14 cellular contexts compared by ENCODE assay signal in genomic region chr16:27239906-27240655, GRCh38. TPM values are rescaled to one million over a fixed set of nuclear protein-coding genes. Genes with fewer than 3 reads are reported as not detected.
DNase-seq lines count a peak whose midpoint lies in the region; ATAC-seq and TF ChIP-seq lines count a peak whose summit lies in the region.
"Had no signal": no experiment of that assay in that cellular context is flagged by ENCODE, and none has a peak within 500 bp of the region (broad histone marks: within the 10 kb centered on the region; RNA-seq: fewer than 3 reads in every experiment).

No MANE protein-coding gene starts in this region.

- no peak for TF ChIP-seq POLR2A in esophagus muscularis mucosa (IDR thresholded peaks at IDR 0.05; ENCODE audit: low read depth)
- no peak for TF ChIP-seq POLR2A in prostate gland (IDR thresholded peaks at IDR 0.05)

- peak overlapping the region; percentile 41 to 100 (median 90) for H3K27ac Mint-ChIP-seq in CD8-positive, alpha-beta memory T cell
- peak overlapping the region; percentile 97 to 99 for H3K27ac Mint-ChIP-seq in T-cell

- no peak for TF ChIP-seq EP300 in esophagus muscularis mucosa (IDR thresholded peaks at IDR 0.05)

- peaks cover 1 to 7% (median 1%) of the 10 kb centered on the region in 3 donors for H3K36me3 Mint-ChIP-seq in CD8-positive, alpha-beta memory T cell
- H3K36me3 Mint-ChIP-seq in T-cell = peaks cover 16% of the 10 kb centered on the region

- H3K9me3 Mint-ChIP-seq in CD8-positive, alpha-beta memory T cell = no peaks in the 10 kb centered on the region
- H3K9me3 Mint-ChIP-seq in T-cell = no peaks in the 10 kb centered on the region
- H3K9me3 Mint-ChIP-seq: stimulated activated naive CD8-positive, alpha-beta T cell treated with anti-CD3 and anti-CD28 coated beads, Interleukin-15, amount 100 ng/mL, for 72 hours had no signal

- POLR2A ChIA-PET in CD8-positive, alpha-beta memory T cell (lab: Charles Lee) = no interaction called here
- POLR2A ChIA-PET in T-cell (lab: Charles Lee) = no interaction called here

- intact Hi-C loops in esophagus muscularis mucosa (cut with DNase I) = loop anchor here (5.0 kb wide), 2 partner anchors 77 to 97 kb away; no protein-coding TSS in a partner anchor
- intact Hi-C loops in psoas muscle (cut with DNase I) = loop anchor here in 1 of 2 donors (10.0 kb wide), 1 partner anchor 215 kb away; no protein-coding TSS in a partner anchor
- intact Hi-C loops in prostate gland (cut with DNase I) = loop anchor here (5.0 kb wide), 2 partner anchors 77 to 92 kb away; no protein-coding TSS in a partner anchor

- no peaks in the 10 kb centered on the region for H3K9me3 ChIP-seq in CD8-positive, alpha-beta memory T cell (ENCODE audit: low read length)
- H3K9me3 ChIP-seq in esophagus muscularis mucosa = no peaks in the 10 kb centered on the region
- no peaks in the 10 kb centered on the region for H3K9me3 ChIP-seq in psoas muscle
- no peaks in the 10 kb centered on the region for H3K9me3 ChIP-seq in prostate gland
- H3K9me3 ChIP-seq in MG63 = no peaks in the 10 kb centered on the region

- no peak for DNase-seq in CD8-positive, alpha-beta memory T cell
- DNase-seq in T-cell (no peak), esophagus muscularis mucosa (ENCODE audit: extremely low spot score) (no peak), psoas muscle (no peak), substantia nigra (lab: John Stamatoyannopoulos, UW) (no peak), prostate gland (ENCODE audit: low spot score) (no peak), MG63 (no peak)
- DNase-seq: GDM1; NCI-H1694; NCI-H526; RPMI8226; stimulated activated CD4-positive, alpha-beta T cell treated with anti-CD3 and anti-CD28 coated beads, Interleukin-2, amount 100 ng/mL, for 48 hours; stimulated activated naive CD8-positive, alpha-beta T cell treated with anti-CD3 and anti-CD28 coated beads, Interleukin-15, amount 100 ng/mL, for 72 hours had no signal

- WGBS in esophagus muscularis mucosa = 85% methylated on average over 9 of the region's 9 CpGs
- 86 to 90% (median 87%) methylated on average over 9 of the region's 9 CpGs for WGBS in psoas muscle, 3 donors
- WGBS in prostate gland = 95% methylated on average over 9 of the region's 9 CpGs

- H3K4me3 ChIP-seq in CD8-positive, alpha-beta memory T cell (ENCODE audit: low read length) = no peak overlapping the region
- H3K4me3 ChIP-seq in esophagus muscularis mucosa = no peak overlapping the region
- H3K4me3 ChIP-seq in psoas muscle = no peak overlapping the region
- no peak overlapping the region for H3K4me3 ChIP-seq in prostate gland
- no peak overlapping the region for H3K4me3 ChIP-seq in MG63

- no peaks in the 10 kb centered on the region for H3K27me3 ChIP-seq in CD8-positive, alpha-beta memory T cell (ENCODE audit: insufficient read depth, low read length, poor library complexity, severe bottlenecking)
- H3K27me3 ChIP-seq in esophagus muscularis mucosa = no peaks in the 10 kb centered on the region
- H3K27me3 ChIP-seq in psoas muscle (ENCODE audit: insufficient read depth in 3 of 3, low read length in 2 of 3) = no peaks in the 10 kb centered on the region
- H3K27me3 ChIP-seq in prostate gland (replicated peaks; ENCODE audit: insufficient read depth) = no peaks in the 10 kb centered on the region
- H3K27me3 ChIP-seq in MG63 = no peaks in the 10 kb centered on the region

- no peaks in the 10 kb centered on the region for H3K36me3 ChIP-seq in CD8-positive, alpha-beta memory T cell (ENCODE audit: insufficient read depth, low read length)
- peaks cover 0 to 5% (median 0%) of the 10 kb centered on the region in 4 donors for H3K36me3 ChIP-seq in esophagus muscularis mucosa
- no peaks in the 10 kb centered on the region for H3K36me3 ChIP-seq in psoas muscle (ENCODE audit: insufficient read depth in 1 of 2, low read depth in 1 of 2)
- H3K36me3 ChIP-seq in prostate gland = no peaks in the 10 kb centered on the region
- H3K36me3 ChIP-seq in MG63 = peaks cover 11% of the 10 kb centered on the region

- H3K27ac ChIP-seq in CD8-positive, alpha-beta memory T cell (ENCODE audit: low read depth, low read length) = no peak overlapping the region
- H3K27ac ChIP-seq in esophagus muscularis mucosa (replicated peaks in 1 of 4) (peak overlapping the region in 3 of 4 donors; percentile 80 to 87 (median 82)), psoas muscle (peak overlapping the region; percentile 32), substantia nigra (ENCODE audit: low read depth, low read length, poor library complexity, severe bottlenecking) (no peak overlapping the region), prostate gland (no peak overlapping the region)
- H3K27ac ChIP-seq: C4-2B had no signal

- TF ChIP-seq CTCF in esophagus muscularis mucosa (IDR thresholded peaks at IDR 0.05) = no peak
- TF ChIP-seq CTCF in psoas muscle (IDR thresholded peaks at IDR 0.05) = no peak
- TF ChIP-seq CTCF in prostate gland (IDR thresholded peaks at IDR 0.05) = no peak

- peak overlapping the region in 1 of 7 donors; percentile 15 for H3K4me3 Mint-ChIP-seq in CD8-positive, alpha-beta memory T cell
- no peak overlapping the region for H3K4me3 Mint-ChIP-seq in T-cell

- CTCF ChIA-PET in CD8-positive, alpha-beta memory T cell (lab: Charles Lee) = interaction anchor here (1.0 to 1.4 kb wide), 3 partner anchors 9 to 128 kb away, joined by 3 to 7 read pairs (median 4); no protein-coding TSS in a partner anchor
- CTCF ChIA-PET in T-cell (lab: Charles Lee) = interaction anchor here in 1 of 2 donors (1.4 kb wide), 1 partner anchor 60 kb away, joined by 3 read pairs; no protein-coding TSS in a partner anchor

- H3K4me1 ChIP-seq in CD8-positive, alpha-beta memory T cell (ENCODE audit: insufficient read depth, low read length) = peaks cover 71% of the 10 kb centered on the region
- H3K4me1 ChIP-seq in esophagus muscularis mucosa = peaks cover 64 to 93% (median 90%) of the 10 kb centered on the region in 4 donors
- H3K4me1 ChIP-seq in psoas muscle = peaks cover 31% of the 10 kb centered on the region
- H3K4me1 ChIP-seq in prostate gland (replicated peaks) = peaks cover 10% of the 10 kb centered on the region

- H3K27me3 Mint-ChIP-seq in CD8-positive, alpha-beta memory T cell = peaks cover 0 to 3% of the 10 kb centered on the region in 2 donors
- H3K27me3 Mint-ChIP-seq in T-cell = no peaks in the 10 kb centered on the region
- H3K27me3 Mint-ChIP-seq: stimulated activated naive CD8-positive, alpha-beta T cell treated with anti-CD3 and anti-CD28 coated beads, Interleukin-15, amount 100 ng/mL, for 72 hours had no signal

- peaks cover 67 to 88% (median 85%) of the 10 kb centered on the region in 3 donors for H3K4me1 Mint-ChIP-seq in CD8-positive, alpha-beta memory T cell
- peaks cover 79 to 89% (median 86%) of the 10 kb centered on the region in 3 donors for H3K4me1 Mint-ChIP-seq in T-cell

- no peak for ATAC-seq in T-cell (replicated peaks in 1 of 4)
- no peak for ATAC-seq in psoas muscle
- ATAC-seq: stimulated activated naive CD8-positive, alpha-beta T cell treated with anti-CD3 and anti-CD28 coated beads, Interleukin-15, amount 100 ng/mL, for 72 hours had no signal

RNA-seq across cellular contexts. Expression of gene NSMCE1, which starts 28.5 kb away (rescaled TPM):
- 100 to 1,000 TPM; 103 to 114 TPM for total RNA-seq in CD8-positive, alpha-beta memory T cell
- 132 TPM for polyA plus RNA-seq in CD8-positive, alpha-beta memory T cell
- total RNA-seq in T-cell (10 to 100 TPM; 53.5 to 83.2 (median 73.9) TPM), esophagus muscularis mucosa (10 to 100 TPM; 49.7 to 68.8 (median 64.0) TPM), psoas muscle (10 to 100 TPM; 18.9 to 51.8 (median 28.8) TPM), prostate gland (10 to 100 TPM; 55.4 to 71.7 TPM)
- 10 to 100 TPM; 26.0 to 31.7 (median 28.4) TPM for polyA plus RNA-seq in psoas muscle
- total RNA-seq in MG63 (2014; rRNA removed; shearing (Covaris generic); ENCODE audit: low replicate concordance) = 51.7 and 66.6 TPM in 2 replicates

RNA-seq across cellular contexts. Expression of gene KDM8, which starts 36.8 kb away (rescaled TPM):
- 10 to 100 TPM in 1 of 2 experiments, 1 to 10 TPM in 1; 9.1 to 10.8 TPM for total RNA-seq in CD8-positive, alpha-beta memory T cell
- polyA plus RNA-seq in CD8-positive, alpha-beta memory T cell = 5.6 TPM
- total RNA-seq in T-cell (10 to 100 TPM; 13.4 to 25.6 (median 23.5) TPM), esophagus muscularis mucosa (1 to 10 TPM; 2.5 to 7.1 (median 3.7) TPM), psoas muscle (1 to 10 TPM; 2.2 to 7.8 (median 4.6) TPM), prostate gland (10 to 100 TPM in 1 of 2 donors, 1 to 10 TPM in 1; 5.6 to 15.3 TPM)
- polyA plus RNA-seq in psoas muscle = 1 to 10 TPM; 2.4 to 3.5 (median 3.0) TPM
- total RNA-seq in MG63 (2014; rRNA removed; shearing (Covaris generic); ENCODE audit: low replicate concordance) = 4.4 and 10.2 TPM in 2 replicates

Comparison
In these comparisons a context has a peak if more than half of its experiments do, and no peak if none do; other contexts are left out.
1. H3K27ac ChIP-seq: peak in esophagus muscularis mucosa (3 of 4) and psoas muscle (single experiment); none in CD8-positive, alpha-beta memory T cell (single experiment), substantia nigra (single experiment) and prostate gland (0 of 2).